ENCODE assay signal across 19 cellular contexts in genomic region chr10:28690545-28690944, GRCh38. TPM values are rescaled to one million over a fixed set of nuclear protein-coding genes. Genes with fewer than 3 reads are reported as not detected.
DNase-seq lines count a peak whose midpoint lies in the region; ATAC-seq, FAIRE-seq and TF ChIP-seq lines count a peak whose summit lies in the region.
"Had no signal": no experiment of that assay in that cellular context is flagged by ENCODE, and none has a peak within 500 bp of the region (broad histone marks: within the 10 kb centered on the region; RNA-seq: fewer than 3 reads in every experiment).

No MANE protein-coding gene starts in this region.

- H3K9me3 ChIP-seq in HepG2 (ENCODE audit: low read length) (no peaks in the 10 kb centered on the region), right lobe of liver (no peaks in the 10 kb centered on the region), iPS-20b (ENCODE audit: insufficient read depth, low read depth, low read length) (no peaks in the 10 kb centered on the region), trophoblast cell (ENCODE audit: insufficient read depth, low read depth, low read length) (no peaks in the 10 kb centered on the region)
- H3K9me3 ChIP-seq: A549, BLaER1 had no signal

- peak overlapping the region; percentile 27 for H4K91ac ChIP-seq in trophoblast cell (ENCODE audit: low read depth, low read length)

- no peaks in the 10 kb centered on the region; a peak in 1 of 5 replicates for H3K27me3 ChIP-seq in HepG2 (ENCODE audit: control insufficient read depth in 1 of 2, insufficient read depth in 2 of 2, low read length in 2 of 2)
- no peaks in the 10 kb centered on the region for H3K27me3 ChIP-seq in right lobe of liver
- H3K27me3 ChIP-seq in iPS-20b (ENCODE audit: insufficient read depth, low read length), result no peaks in the 10 kb centered on the region
- no peaks in the 10 kb centered on the region for H3K27me3 ChIP-seq in trophoblast cell (ENCODE audit: insufficient read depth, low read length)
- H3K27me3 ChIP-seq: BLaER1 had no signal

- H3K4me2 ChIP-seq in HepG2 (ENCODE audit: low read depth, low read length), result no peak overlapping the region
- H3K4me2 ChIP-seq in trophoblast cell (ENCODE audit: low read length), result no peak overlapping the region
- H3K4me2 ChIP-seq: A549, BLaER1 had no signal

- no peak overlapping the region for H4K12ac ChIP-seq in trophoblast cell (ENCODE audit: low read depth, low read length)

- H3K27ac ChIP-seq in HepG2 (ENCODE audit: extremely low read length, insufficient read depth, low read length) (no peak overlapping the region), right lobe of liver (no peak overlapping the region), iPS-20b (ENCODE audit: low read length) (no peak overlapping the region), trophoblast cell (ENCODE audit: low read depth, low read length) (no peak overlapping the region)
- H3K27ac ChIP-seq: 22Rv1, A549, BLaER1, GM23248 had no signal

- POLR2A ChIA-PET in HepG2 (lab: Yijun Ruan, JAX), result no interaction called here

- no peak for TF ChIP-seq CTCF in HepG2 (CRISPR knock-in tag; IDR thresholded peaks at IDR 0.05)
- no peak for TF ChIP-seq CTCF in right lobe of liver (IDR thresholded peaks at IDR 0.05)

- H2AFZ ChIP-seq in HepG2 (ENCODE audit: low read length), result no peak overlapping the region
- H2AFZ ChIP-seq in trophoblast cell (ENCODE audit: insufficient read depth, low read length, poor library complexity), result no peak overlapping the region
- H2AFZ ChIP-seq: GM23248 had no signal

- H3K79me1 ChIP-seq in trophoblast cell (ENCODE audit: low read length), result peaks cover 5% of the 10 kb centered on the region

- in situ Hi-C loops in HepG2 (cut with HindIII; ENCODE audit: extremely low pct_ligation_motif_present, low pct_unique_long_range_greater_than_20kb), result no loop called here

- 19% methylated on average over 2 of the region's 2 CpGs for WGBS in HepG2 (ENCODE audit: low lambda C conversion rate)
- WGBS in right lobe of liver (ENCODE audit: insufficient coverage, low coverage, low lambda C conversion rate, missing lambda C conversion rate), result 87% methylated on average over 2 of the region's 2 CpGs
- no CpG with 5 or more reads among the region's 2 CpGs for WGBS in trophoblast cell (ENCODE audit: extremely low coverage, insufficient coverage, insufficient read length)

- no peak overlapping the region for H2BK5ac ChIP-seq in trophoblast cell (ENCODE audit: low read depth, low read length, poor library complexity)

- DNase-seq in DMS53 (lab: John Stamatoyannopoulos, UW) (peak; percentile 41), DMS53 treated with DMSO at 0.1 percent for 48 hours (lab: John Stamatoyannopoulos, UW; ENCODE audit: unreplicated experiment) (no peak), HepG2 (ENCODE audit: low spot score) (no peak), right lobe of liver (no peak), trophoblast cell (no peak), amygdala (lab: John Stamatoyannopoulos, UW) (no peak), AG20443 (ENCODE audit: low spot score) (no peak)
- DNase-seq: CD4-positive, alpha-beta memory T cell; DMS153; DND-41; EL; GM23248; HCEC 1CT; HFFc6 had no signal

- H3K4ac ChIP-seq in trophoblast cell (ENCODE audit: low read depth, low read length), result no peak overlapping the region

- no peak overlapping the region for H3K23ac ChIP-seq in trophoblast cell (ENCODE audit: low read length)

- H3K4me1 ChIP-seq in HepG2 (ENCODE audit: insufficient read depth, low read length) (peaks cover 14% of the 10 kb centered on the region), right lobe of liver (peaks cover 0 to 16% (median 2%) of the 10 kb centered on the region in 4 donors), iPS-20b (ENCODE audit: insufficient read depth, low read length) (peaks cover 39% of the 10 kb centered on the region), trophoblast cell (ENCODE audit: control insufficient read depth in 1 of 2, insufficient read depth in 2 of 2, low read length in 2 of 2) (peaks cover 0 to 2% of the 10 kb centered on the region in 2 experiments)

- no peak overlapping the region for H2BK120ac ChIP-seq in trophoblast cell (ENCODE audit: insufficient read depth, low read length, poor library complexity)

- no peak for TF ChIP-seq EP300 in HepG2 (IDR thresholded peaks at IDR 0.05; ENCODE audit: low read depth in 2 of 2, low read length in 2 of 2)
- no peak for TF ChIP-seq EP300 in HepG2 (CRISPR knock-in tag; IDR thresholded peaks at IDR 0.05; ENCODE audit: borderline replicate concordance)

- CTCF ChIA-PET in HepG2 (lab: Yijun Ruan, JAX; ENCODE audit: low intra/inter-chr PET ratio, low total read pairs), result no interaction called here

- TF ChIP-seq RAD21 in HepG2 (CRISPR knock-in tag; IDR thresholded peaks at IDR 0.05), result no peak

- no TSS peak for BruUV-seq in HepG2 (replicated peaks; lab: Mats Ljungman, UMichigan)

- H2BK12ac ChIP-seq in trophoblast cell (ENCODE audit: low read length), result no peak overlapping the region

- ATAC-seq in HepG2 (peak; percentile 67), right lobe of liver (no peak)

- H3K9ac ChIP-seq in HepG2 (ENCODE audit: insufficient read depth, low read depth, low read length) (no peak overlapping the region), iPS-20b (ENCODE audit: low read depth, low read length) (0 out of 2 replicates have a peak overlapping the region, but pooled peaks have one; percentile 12), trophoblast cell (ENCODE audit: low read length) (no peak overlapping the region)
- H3K9ac ChIP-seq: BLaER1, GM23248 had no signal

- H3K18ac ChIP-seq in trophoblast cell (ENCODE audit: low read length), result no peak overlapping the region

- no peaks in the 10 kb centered on the region for H4K20me1 ChIP-seq in HepG2 (ENCODE audit: insufficient read depth, low read length)
- H4K20me1 ChIP-seq: BLaER1 had no signal

- no peak overlapping the region for H2AK5ac ChIP-seq in trophoblast cell (ENCODE audit: low read length)

- intact Hi-C loops in HepG2 (cut with micrococcal nuclease; ENCODE audit: unreplicated experiment), result no loop called here
- intact Hi-C loops in right lobe of liver (cut with DNase I), result no loop called here

- no peaks in the 10 kb centered on the region for H3K36me3 ChIP-seq in HepG2 (replicated peaks in 1 of 2; ENCODE audit: control insufficient read depth in 1 of 2, insufficient read depth in 2 of 2, low read length in 2 of 2)
- H3K36me3 ChIP-seq in right lobe of liver, result no peaks in the 10 kb centered on the region
- H3K36me3 ChIP-seq in iPS-20b (ENCODE audit: insufficient read depth, low read depth, low read length), result no peaks in the 10 kb centered on the region
- H3K36me3 ChIP-seq in trophoblast cell (ENCODE audit: control insufficient read depth in 1 of 2, insufficient read depth in 2 of 2, low read length in 2 of 2), result no peaks in the 10 kb centered on the region
- H3K36me3 ChIP-seq: BLaER1 had no signal

- no peak overlapping the region for H3K4me3 ChIP-seq in HepG2 (replicated peaks in 1 of 3; ENCODE audit: insufficient read depth in 1 of 3, low read depth in 2 of 3, low read length in 3 of 3)
- H3K4me3 ChIP-seq in right lobe of liver, result no peak overlapping the region
- no peak overlapping the region for H3K4me3 ChIP-seq in iPS-20b (ENCODE audit: low read length)
- no peak overlapping the region for H3K4me3 ChIP-seq in trophoblast cell (ENCODE audit: low read depth, low read length)
- H3K4me3 ChIP-seq: A549, BLaER1, GM23248 had no signal

- TF ChIP-seq POLR2A in HepG2 (IDR thresholded peaks at IDR 0.05; ENCODE audit: insufficient read depth in 1 of 2, low read depth in 2 of 2, low read length in 2 of 2), result no peak
- TF ChIP-seq POLR2A in right lobe of liver (IDR thresholded peaks at IDR 0.05), result no peak

- no peak overlapping the region for H3K14ac ChIP-seq in trophoblast cell (ENCODE audit: low read length)

- no peak for FAIRE-seq in HepG2 (lab: Jason Lieb, UNC)
- FAIRE-seq: A549, GM12891 had no signal

- H4K8ac ChIP-seq in trophoblast cell (ENCODE audit: low read depth, low read length), result no peak overlapping the region

- H3K79me2 ChIP-seq in HepG2 (ENCODE audit: insufficient read depth, low read length) (no peaks in the 10 kb centered on the region), trophoblast cell (ENCODE audit: control insufficient read depth, insufficient read depth, low read length, poor library complexity) (no peaks in the 10 kb centered on the region)

TF ChIP-seq in HepG2, 621 proteins besides CTCF, POLR2A, EP300 and RAD21 (continues in another document):
- TF ChIP-seq ARNTL (CRISPR knock-in tag; IDR thresholded peaks at IDR 0.05) (no peak), MLLT10 (CRISPR knock-in tag; IDR thresholded peaks at IDR 0.05) (no peak), EHMT2 (IDR thresholded peaks at IDR 0.05; ENCODE audit: borderline replicate concordance, low read depth, low read length) (no peak), TGIF2 (CRISPR knock-in tag; IDR thresholded peaks at IDR 0.05) (no peak), XRCC5 (optimal IDR thresholded peaks at IDR 0.05; ENCODE audit: low read length) (no peak)

RNA-seq across cellular contexts. Expression of gene BAMBI, which starts 13.2 kb away (rescaled TPM):
- total RNA-seq in HepG2 (2016; rRNA removed; fragmentation: Illumina TruSeq; extraction: Trizol) (13.2 and 23.6 TPM in 2 replicates), right lobe of liver (10 to 100 TPM in 2 of 6 experiments, 1 to 10 TPM in 4; 2.4 to 22.4 (median 7.2) TPM)
- total RNA-seq in HepG2 (2016; cell fraction: cytosol; rRNA removed; fragmentation: Illumina TruSeq; extraction: Trizol; ENCODE audit: low read depth), result 5.9 and 7.5 TPM in 2 replicates
- 13.9 and 23.0 TPM in 2 replicates for total RNA-seq in HepG2 (2016; cell fraction: insoluble cytoplasmic fraction; rRNA removed; fragmentation: Illumina TruSeq; extraction: Trizol)
- total RNA-seq in HepG2 (2016; cell fraction: membrane; rRNA removed; fragmentation: Illumina TruSeq; extraction: Trizol), result 12.2 and 13.9 TPM in 2 replicates
- 26.5 and 27.4 TPM in 2 replicates for total RNA-seq in HepG2 (2016; cell fraction: nucleus; rRNA removed; fragmentation: Illumina TruSeq; extraction: Trizol)
- polyA plus RNA-seq in HepG2 (2011; rRNA removed), result 12.0 and 12.9 TPM in 2 replicates
- polyA plus RNA-seq in HepG2 (2011; cell fraction: cytosol; rRNA removed), result 11.4 and 12.6 TPM in 2 replicates
- polyA plus RNA-seq in HepG2 (2011; cell fraction: nucleus; rRNA removed), result 15.1 and 17.1 TPM in 2 replicates
- polyA plus RNA-seq in HepG2 (2012), result 14.8 and 39.0 TPM in 2 replicates
- polyA plus RNA-seq in HepG2 (2016; cell fraction: cytosol; fragmentation: Illumina TruSeq; extraction: Trizol; ENCODE audit: low read depth), result 3.1 and 4.6 TPM in 2 replicates
- polyA plus RNA-seq in HepG2 (2016; cell fraction: insoluble cytoplasmic fraction; fragmentation: Illumina TruSeq; extraction: Trizol; ENCODE audit: low read depth), result 11.2 and 12.5 TPM in 2 replicates
- 6.7 and 8.6 TPM in 2 replicates for polyA plus RNA-seq in HepG2 (2016; cell fraction: membrane; fragmentation: Illumina TruSeq; extraction: Trizol; ENCODE audit: low read depth)
- polyA plus RNA-seq in HepG2 (2016; cell fraction: nucleus; fragmentation: Illumina TruSeq; extraction: Trizol; ENCODE audit: insufficient read depth, low read depth), result 45.7 and 45.8 TPM in 2 replicates
- polyA minus RNA-seq in HepG2 (2011; rRNA and poly(A)+ RNA removed; ENCODE audit: low replicate concordance), result 2.5 and 6.7 TPM in 2 replicates
- polyA minus RNA-seq in HepG2 (2011; cell fraction: cytosol; rRNA and poly(A)+ RNA removed), result 6.2 and 7.0 TPM in 2 replicates
- 6.8 and 10.7 TPM in 2 replicates for polyA minus RNA-seq in HepG2 (2011; cell fraction: nucleus; rRNA and poly(A)+ RNA removed)
- 372 and 404 TPM in 2 replicates for polyA plus RNA-seq in trophoblast cell (2013)
